ENCODE assay signal across 8 cellular contexts in the genomic region with DNA sequence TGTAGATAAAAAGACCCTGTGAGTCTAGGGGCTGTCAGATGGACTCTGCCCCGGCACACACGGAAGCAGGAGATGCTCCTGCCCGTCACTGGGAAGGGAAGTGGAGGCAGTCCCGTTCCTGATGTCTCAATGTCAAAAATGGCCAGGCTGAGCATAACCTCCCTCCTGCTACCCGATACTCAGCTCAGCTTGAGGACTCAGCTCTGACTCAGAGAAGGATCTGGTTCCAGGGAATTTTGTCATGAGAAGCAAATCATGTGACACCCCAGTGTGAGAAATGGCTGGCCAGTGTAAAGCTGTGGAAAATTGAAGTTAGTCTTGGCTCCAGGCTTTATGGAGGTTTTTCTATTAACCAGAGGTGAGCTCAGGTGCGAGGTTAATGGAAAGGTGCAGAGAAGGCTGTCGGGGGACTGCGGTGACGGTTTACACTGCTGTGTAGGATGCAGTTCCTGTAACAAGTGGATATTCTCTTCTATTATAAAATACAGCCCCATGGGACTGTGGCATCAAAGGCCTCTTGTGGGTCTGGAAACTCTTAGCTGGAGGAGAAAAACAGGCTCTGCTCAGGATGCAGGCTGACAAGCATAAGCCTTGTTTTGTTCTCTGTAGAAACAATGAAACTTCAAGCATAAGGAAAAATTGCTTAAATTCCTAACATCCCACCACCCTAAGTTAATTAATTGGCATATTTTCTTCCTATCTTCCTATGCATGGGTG. TPM values are rescaled to one million over a fixed set of nuclear protein-coding genes. Genes with fewer than 3 reads are reported as not detected.
A peak's percentile ranks its signal among the peaks of the same experiment; 100 is the strongest.
DNase-seq lines count a peak whose midpoint lies in the region; ATAC-seq and TF ChIP-seq lines count a peak whose summit lies in the region.

No MANE protein-coding gene starts in this region.

- no peaks in the 10 kb centered on the region for H3K27me3 ChIP-seq in stomach smooth muscle (ENCODE audit: control insufficient read depth in 1 of 2, insufficient read depth in 2 of 2, low read length in 2 of 2)
- peaks cover 0 to 7% (median 0%) of the 10 kb centered on the region in 4 donors for H3K27me3 ChIP-seq in esophagus squamous epithelium
- peaks cover 0 to 4% (median 0%) of the 10 kb centered on the region in 7 donors for H3K27me3 ChIP-seq in spleen (replicated peaks in 1 of 7)

- H3K4me1 ChIP-seq in stomach smooth muscle (ENCODE audit: control insufficient read depth, insufficient read depth, low read length) (peaks cover 8% of the 10 kb centered on the region), esophagus squamous epithelium (peaks cover 0 to 13% (median 4%) of the 10 kb centered on the region in 3 donors), spleen (no peaks in the 10 kb centered on the region)

- WGBS in esophagus squamous epithelium, 2 donors = 40 to 44% methylated on average over 9 of the region's 9 CpGs
- 50 to 71% (median 60%) methylated on average over 9 of the region's 9 CpGs for WGBS in spleen, 5 donors

- peak; percentile 95 for DNase-seq in HCEC 1CT
- DNase-seq in left ventricle myocardium superior = no peak
- no peak for DNase-seq in AML-193 (lab: John Stamatoyannopoulos, UW)
- DNase-seq in esophagus squamous epithelium (lab: John Stamatoyannopoulos, UW) = no peak
- no peak for DNase-seq in spleen

- H3K4me3 ChIP-seq in stomach smooth muscle (ENCODE audit: low read length in 2 of 2) = peak overlapping the region in 1 of 2 donors; percentile 52
- H3K4me3 ChIP-seq in esophagus squamous epithelium = no peak overlapping the region
- H3K4me3 ChIP-seq in spleen = no peak overlapping the region

- H3K9me3 ChIP-seq in stomach smooth muscle (ENCODE audit: control insufficient read depth in 2 of 2, low read length in 2 of 2) (no peaks in the 10 kb centered on the region), esophagus squamous epithelium (no peaks in the 10 kb centered on the region), spleen (peaks cover 0 to 1% (median 0%) of the 10 kb centered on the region in 8 donors)

- H3K27ac ChIP-seq in VCaP (peak overlapping the region; percentile 84), stomach smooth muscle (ENCODE audit: low read length) (peak overlapping the region; percentile 62), esophagus squamous epithelium (peak overlapping the region in 2 of 4 donors; percentile 0 to 35), spleen (no peak overlapping the region)

- TF ChIP-seq POLR2A in esophagus squamous epithelium (IDR thresholded peaks at IDR 0.05) (no peak), spleen (IDR thresholded peaks at IDR 0.05) (no peak)

- no peaks in the 10 kb centered on the region for H3K36me3 ChIP-seq in stomach smooth muscle (ENCODE audit: control insufficient read depth in 2 of 2, insufficient read depth in 2 of 2, low read length in 2 of 2)
- no peaks in the 10 kb centered on the region for H3K36me3 ChIP-seq in esophagus squamous epithelium
- no peaks in the 10 kb centered on the region for H3K36me3 ChIP-seq in spleen

- ATAC-seq in left ventricle myocardium superior (peak; percentile 84), HG02938 (IDR thresholded peaks at IDR 0.05; ENCODE audit: unreplicated experiment) (no peak)

- intact Hi-C loops in left ventricle myocardium superior (cut with micrococcal nuclease) = no loop called here
- intact Hi-C loops in esophagus squamous epithelium (cut with DNase I) = no loop called here
- intact Hi-C loops in spleen (cut with DNase I; ENCODE audit: low total_unique reads) = no loop called here

- peak overlapping the region in 1 of 2 donors; percentile 13 for H3K9ac ChIP-seq in stomach smooth muscle (ENCODE audit: low read length in 2 of 2)

- TF ChIP-seq CTCF in VCaP (conservative IDR thresholded peaks at IDR 0.05) (no peak), esophagus squamous epithelium (IDR thresholded peaks at IDR 0.05) (no peak), spleen (IDR thresholded peaks at IDR 0.05 in 8 of 11, conservative IDR thresholded peaks at IDR 0.05 in 3 of 11) (no peak)

RNA-seq across cellular contexts. Expression of a gene that starts 24.7 kb away (rescaled TPM):
- total RNA-seq in left ventricle myocardium superior (22.3 TPM), esophagus squamous epithelium (10 to 100 TPM in 3 of 4 donors, 1 to 10 TPM in 1; 7.2 to 19.6 (median 15.2) TPM), spleen (10 to 100 TPM in 5 of 7 donors, 1 to 10 TPM in 2; 8.4 to 26.6 (median 16.7) TPM)
- polyA plus RNA-seq in spleen = 1 to 10 TPM; 1.1 to 2.8 (median 1.3) TPM

Comparison
In these comparisons a context has a peak if more than half of its experiments do, and no peak if none do; other contexts are left out.
1. H3K27ac ChIP-seq: peak in VCaP (single experiment) and stomach smooth muscle (single experiment); none in spleen (0 of 8).